8 cellular contexts compared by ENCODE assay signal in the genomic region with DNA sequence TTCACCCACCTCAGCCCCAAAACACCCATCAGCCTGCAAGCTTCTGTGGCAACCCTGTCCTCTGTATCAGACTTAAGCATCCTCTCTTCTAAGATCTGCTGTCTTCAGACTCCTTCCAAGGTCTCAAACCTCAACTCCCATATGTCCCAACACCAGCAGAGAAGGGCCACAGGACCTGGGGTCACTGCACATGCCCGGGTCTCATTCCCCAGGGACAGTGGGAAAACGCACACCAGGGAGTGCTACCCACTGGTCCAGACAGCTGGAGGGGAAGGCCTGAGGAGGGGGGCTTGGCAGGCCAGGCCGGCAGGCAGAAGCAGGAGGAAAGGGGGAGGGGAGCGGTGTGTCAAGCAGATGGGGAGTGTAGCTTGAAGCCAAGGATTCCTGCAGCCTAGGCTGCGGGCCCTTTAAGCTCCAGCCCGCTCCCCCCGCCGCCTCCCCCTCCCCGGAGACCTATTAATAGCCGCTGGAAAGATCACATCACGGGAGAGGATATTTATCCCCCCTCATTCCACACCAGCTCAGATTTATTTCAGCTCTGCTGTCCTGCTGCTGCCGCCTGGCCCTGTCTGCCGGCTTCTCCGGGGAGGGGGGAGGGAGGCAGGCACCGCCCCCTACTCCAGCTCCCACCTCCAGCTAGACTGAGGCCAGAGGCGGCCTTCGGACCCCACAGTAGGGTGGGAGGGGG. TPM values are rescaled to one million over a fixed set of nuclear protein-coding genes. Genes with fewer than 3 reads are reported as not detected.
DNase-seq lines count a peak whose midpoint lies in the region; ATAC-seq and TF ChIP-seq lines count a peak whose summit lies in the region.

No MANE protein-coding gene starts in this region.

- peak overlapping the region; percentile 54 for H3K27ac Mint-ChIP-seq in activated CD4-positive, alpha-beta T cell treated with anti-CD3 and anti-CD28 coated beads, Interleukin-2, amount 10 ng/mL, durations not matched to agents 7 days and 5 days

- H3K4me1 ChIP-seq in SJSA1 (replicated peaks) (peaks cover 68% of the 10 kb centered on the region), upper lobe of right lung (peaks cover 68% of the 10 kb centered on the region)

- H3K36me3 ChIP-seq in SJSA1 (peaks cover 24% of the 10 kb centered on the region), upper lobe of right lung (peaks cover 39% of the 10 kb centered on the region)

- TF ChIP-seq CTCF in upper lobe of right lung (IDR thresholded peaks at IDR 0.05): no peak

- CTCF ChIA-PET in activated CD4-positive, alpha-beta T cell treated with anti-CD3 and anti-CD28 coated beads, Interleukin-2, amount 10 ng/mL, durations not matched to agents 7 days and 5 days (lab: Charles Lee): interaction anchor here (0.6 to 4.3 kb wide), 6 partner anchors 14 to 546 kb away, joined by 3 to 23 read pairs (median 4); a partner anchor contains a TSS

- H3K27me3 ChIP-seq in SJSA1 (replicated peaks): no peaks in the 10 kb centered on the region
- no peaks in the 10 kb centered on the region for H3K27me3 ChIP-seq in upper lobe of right lung

- H3K4me3 ChIP-seq in SJSA1: peak overlapping the region; percentile 22
- peak overlapping the region; percentile 50 for H3K4me3 ChIP-seq in upper lobe of right lung

- H3K4me3 Mint-ChIP-seq in activated CD4-positive, alpha-beta T cell treated with anti-CD3 and anti-CD28 coated beads, Interleukin-2, amount 10 ng/mL, durations not matched to agents 7 days and 5 days: no peak overlapping the region

- H3K27me3 Mint-ChIP-seq in activated CD4-positive, alpha-beta T cell treated with anti-CD3 and anti-CD28 coated beads, Interleukin-2, amount 10 ng/mL, durations not matched to agents 7 days and 5 days: no peaks in the 10 kb centered on the region

- H3K4me1 Mint-ChIP-seq in activated CD4-positive, alpha-beta T cell treated with anti-CD3 and anti-CD28 coated beads, Interleukin-2, amount 10 ng/mL, durations not matched to agents 7 days and 5 days: peaks cover 58% of the 10 kb centered on the region

- H3K9me3 ChIP-seq in SJSA1 (replicated peaks): no peaks in the 10 kb centered on the region
- H3K9me3 ChIP-seq in upper lobe of right lung: no peaks in the 10 kb centered on the region

- POLR2A ChIA-PET in activated CD4-positive, alpha-beta T cell treated with anti-CD3 and anti-CD28 coated beads, Interleukin-2, amount 10 ng/mL, durations not matched to agents 7 days and 5 days (lab: Charles Lee): interaction anchor here (0.6 kb wide), 1 partner anchor 112 kb away, joined by 3 read pairs; no protein-coding TSS in a partner anchor

- peak overlapping the region; percentile 94 for H3K27ac ChIP-seq in SJSA1
- peak overlapping the region; percentile 86 for H3K27ac ChIP-seq in upper lobe of right lung

- no peak for DNase-seq in activated CD4-positive, alpha-beta T cell treated with anti-CD3 and anti-CD28 coated beads, Interleukin-2, amount 10 ng/mL, durations not matched to agents 7 days and 5 days
- no peak for DNase-seq in activated CD4-positive, alpha-beta T cell treated with anti-CD3 and anti-CD28 coated beads, Interleukin-2, amount 50 U/mL, for 1 hour
- peak; percentile 69 to 75 for DNase-seq in SJSA1 (ENCODE audit: low read depth in 1 of 2, low spot score in 2 of 2)
- peak; percentile 89 for DNase-seq in epidermal melanocyte (ENCODE audit: insufficient read length, low spot score)
- peak; percentile 55 for DNase-seq in middle frontal gyrus (ENCODE audit: extremely low spot score, low spot score)
- peak; percentile 84 for DNase-seq in upper lobe of right lung
- no peak for DNase-seq in activated CD8-positive, alpha-beta memory T cell treated with anti-CD3 and anti-CD28 coated beads for 24 hours

- intact Hi-C loops in upper lobe of right lung (cut with DNase I): loop anchor here (10.0 kb wide), 1 partner anchor 46 kb away; a partner anchor contains a TSS

- H3K9me3 Mint-ChIP-seq in activated CD4-positive, alpha-beta T cell treated with anti-CD3 and anti-CD28 coated beads, Interleukin-2, amount 10 ng/mL, durations not matched to agents 7 days and 5 days: no peaks in the 10 kb centered on the region

- ATAC-seq in upper lobe of right lung (peak; percentile 15), GM18909 (IDR thresholded peaks at IDR 0.05; ENCODE audit: poor library complexity, unreplicated experiment) (no peak)

- H3K36me3 Mint-ChIP-seq in activated CD4-positive, alpha-beta T cell treated with anti-CD3 and anti-CD28 coated beads, Interleukin-2, amount 10 ng/mL, durations not matched to agents 7 days and 5 days (ENCODE audit: low read depth): peaks cover 46% of the 10 kb centered on the region

RNA-seq across cellular contexts. Expression of a gene that starts 16.7 kb away (rescaled TPM):
- 100 to 1,000 TPM; 103 to 109 TPM for total RNA-seq in activated CD4-positive, alpha-beta T cell treated with anti-CD3 and anti-CD28 coated beads, Interleukin-2, amount 10 ng/mL, durations not matched to agents 7 days and 5 days
- 4.0 and 6.8 TPM in 2 replicates for total RNA-seq in SJSA1 (2014; rRNA removed; shearing (Covaris generic))
- total RNA-seq in upper lobe of right lung: 62.5 TPM

RNA-seq across cellular contexts. Expression of a gene that starts 25.4 kb away (rescaled TPM):
- under 1 TPM; 0.50 to 0.52 TPM for total RNA-seq in activated CD4-positive, alpha-beta T cell treated with anti-CD3 and anti-CD28 coated beads, Interleukin-2, amount 10 ng/mL, durations not matched to agents 7 days and 5 days
- total RNA-seq in SJSA1 (2014; rRNA removed; shearing (Covaris generic)): not detected in 2 replicates
- not detected for total RNA-seq in upper lobe of right lung

RNA-seq across cellular contexts. Expression of a gene that starts 47.0 kb away (rescaled TPM):
- total RNA-seq in activated CD4-positive, alpha-beta T cell treated with anti-CD3 and anti-CD28 coated beads, Interleukin-2, amount 10 ng/mL, durations not matched to agents 7 days and 5 days: under 1 TPM in 1 of 2 experiments, not detected in 1; 0.60 TPM
- total RNA-seq in SJSA1 (2014; rRNA removed; shearing (Covaris generic)): not detected in 2 replicates
- total RNA-seq in upper lobe of right lung: not detected

Comparison
In these comparisons a context has a peak if more than half of its experiments do, and no peak if none do; other contexts are left out.
1. DNase-seq: peak in SJSA1 (2 of 2), epidermal melanocyte (single experiment), middle frontal gyrus (single experiment) and upper lobe of right lung (single experiment); none in activated CD4-positive, alpha-beta T cell treated with anti-CD3 and anti-CD28 coated beads, Interleukin-2, amount 10 ng/mL, durations not matched to agents 7 days and 5 days (single experiment), activated CD4-positive, alpha-beta T cell treated with anti-CD3 and anti-CD28 coated beads, Interleukin-2, amount 50 U/mL, for 1 hour (single experiment) and activated CD8-positive, alpha-beta memory T cell treated with anti-CD3 and anti-CD28 coated beads for 24 hours (single experiment).